Comparison of ENCODE assay signal across 6 cellular contexts in genomic region chr4:55269470-55269869, GRCh38.
"Had no signal": no experiment of that assay in that cellular context is flagged by ENCODE, and none has a peak within 500 bp of the region (broad histone marks: within the 10 kb centered on the region; RNA-seq: fewer than 3 reads in every experiment).

No MANE protein-coding gene starts in this region.

- H3K9me3 ChIP-seq: HAP-1 had no signal

- H3K4me1 ChIP-seq: HAP-1 had no signal

- H3K36me3 ChIP-seq: HAP-1 had no signal

- DNase-seq: GOT3, H7 had no signal

- H3K27ac ChIP-seq: HL-60 had no signal

- ATAC-seq: HCT116, HepG2 had no signal

- H3K4me3 ChIP-seq: HAP-1 had no signal

- FAIRE-seq: HepG2 had no signal
